In genomic region chr1:212683357-212683722, GRCh38 we compare ENCODE assay signal across 1 cellular context.
TF ChIP-seq lines count a peak whose summit lies in the region.

No MANE protein-coding gene starts in this region.

TF ChIP-seq in K562, 482 proteins besides CTCF, POLR2A, EP300 and RAD21 (continued from another document and continues in another):
- TF ChIP-seq ATF4 (CRISPR knock-in tag; IDR thresholded peaks at IDR 0.05) (peak; percentile 98), ZNF778 (CRISPR knock-in tag; IDR thresholded peaks at IDR 0.05) (no peak), BRD9 (IDR thresholded peaks at IDR 0.05; ENCODE audit: low read depth, partially characterized antibody) (no peak), RBM14 (IDR thresholded peaks at IDR 0.05; ENCODE audit: borderline replicate concordance, insufficient read depth, low read depth, low read length) (no peak), POLR2H (tag; IDR thresholded peaks at IDR 0.05; ENCODE audit: low read depth) (peak; percentile 55; the same call in 1 of the 2 replicates), CEBPG (CRISPR knock-in tag; IDR thresholded peaks at IDR 0.05) (peak; percentile 95), CEBPG (tag; conservative IDR thresholded peaks at IDR 0.05 in 1 of 2, IDR thresholded peaks at IDR 0.05 in 1 of 2) (peak; percentile 64 to 97), NR2C2 (CRISPR knock-in tag; IDR thresholded peaks at IDR 0.05) (no peak), NR2C2 (tag; IDR thresholded peaks at IDR 0.05) (peak; percentile 71; the same call in 1 of the 2 replicates), SIN3A (IDR thresholded peaks at IDR 0.05; ENCODE audit: borderline replicate concordance in 2 of 2, control insufficient read depth in 1 of 2, low read depth in 2 of 2, low read length in 2 of 2) (no peak), TRIM24 (IDR thresholded peaks at IDR 0.05) (peak; percentile 44 to 60; a peak in 2 of 4 replicates), ZBTB9 (CRISPR knock-in tag; IDR thresholded peaks at IDR 0.05) (peak; percentile 78), MAZ (CRISPR knock-in tag; conservative IDR thresholded peaks at IDR 0.05 in 1 of 2, IDR thresholded peaks at IDR 0.05 in 1 of 2) (peak in 1 of 2 experiments; percentile 54; a peak in 3 of 4 replicates), NR2C1 (IDR thresholded peaks at IDR 0.05) (no peak), NR2C1 (tag; IDR thresholded peaks at IDR 0.05) (peak; percentile 45; the same call in 1 of the 2 replicates), GTF2F1 (IDR thresholded peaks at IDR 0.05; ENCODE audit: low read depth, low read length) (no peak), MYC (IDR thresholded peaks at IDR 0.05; ENCODE audit: low read depth, low read length) (peak; percentile 51; the same call in 1 of the 2 replicates), MYC (CRISPR knock-in tag; IDR thresholded peaks at IDR 0.05; ENCODE audit: borderline replicate concordance, low read depth) (no peak), ZBTB40 (IDR thresholded peaks at IDR 0.05) (0 out of 2 replicates have a peak, but pooled peaks have one; percentile 57), ZBTB40 (CRISPR knock-in tag; IDR thresholded peaks at IDR 0.05) (no peak), ZKSCAN8 (CRISPR knock-in tag; IDR thresholded peaks at IDR 0.05) (0 out of 2 replicates have a peak, but pooled peaks have one; percentile 48), POU5F1 (IDR thresholded peaks at IDR 0.05; ENCODE audit: borderline replicate concordance, low read depth, low read length, partially characterized antibody) (no peak), ZSCAN32 (CRISPR knock-in tag; IDR thresholded peaks at IDR 0.05) (peak; percentile 69; the same call in 1 of the 2 replicates), JUN (IDR thresholded peaks at IDR 0.05; ENCODE audit: borderline replicate concordance, low read depth, low read length) (no peak), JUN (CRISPR knock-in tag; IDR thresholded peaks at IDR 0.05; ENCODE audit: borderline replicate concordance) (no peak), RBFOX2 (IDR thresholded peaks at IDR 0.05; ENCODE audit: low read depth, low read length) (peak; percentile 66), KLF6 (CRISPR knock-in tag; IDR thresholded peaks at IDR 0.05; ENCODE audit: borderline replicate concordance) (peak; percentile 54; the same call in 1 of the 2 replicates), CXXC5 (CRISPR knock-in tag; IDR thresholded peaks at IDR 0.05) (peak; percentile 40; the same call in 1 of the 2 replicates), ZNF239 (CRISPR knock-in tag; IDR thresholded peaks at IDR 0.05) (peak; percentile 61), ZNF311 (CRISPR knock-in tag; IDR thresholded peaks at IDR 0.05) (peak; percentile 78), ZNF764 (CRISPR knock-in tag; IDR thresholded peaks at IDR 0.05; ENCODE audit: low read depth) (no peak), SLC30A9 (CRISPR knock-in tag; IDR thresholded peaks at IDR 0.05) (no peak), NCOA2 (IDR thresholded peaks at IDR 0.05; ENCODE audit: partially characterized antibody in 2 of 2) (no peak), ETV6 (IDR thresholded peaks at IDR 0.05; ENCODE audit: borderline replicate concordance in 1 of 2, low read depth in 2 of 2, low read length in 1 of 2) (peak; percentile 55 to 88; a peak in 3 of 4 replicates), ETV6 (CRISPR knock-in tag; IDR thresholded peaks at IDR 0.05; ENCODE audit: borderline replicate concordance) (no peak), LCOR (CRISPR knock-in tag; IDR thresholded peaks at IDR 0.05) (0 out of 2 replicates have a peak, but pooled peaks have one; percentile 40), DMBX1 (CRISPR knock-in tag; IDR thresholded peaks at IDR 0.05; ENCODE audit: borderline replicate concordance) (0 out of 2 replicates have a peak, but pooled peaks have one; percentile 31), GABPA (tag; conservative IDR thresholded peaks at IDR 0.05; ENCODE audit: low read depth) (peak; percentile 87), SMAD4 (CRISPR knock-in tag; conservative IDR thresholded peaks at IDR 0.05) (peak; percentile 69), ZNF584 (CRISPR knock-in tag; IDR thresholded peaks at IDR 0.05; ENCODE audit: low read depth) (peak; percentile 67), ZNF445 (CRISPR knock-in tag; IDR thresholded peaks at IDR 0.05; ENCODE audit: low read depth) (no peak), ZNF79 (CRISPR knock-in tag; IDR thresholded peaks at IDR 0.05; ENCODE audit: low read depth) (peak; percentile 15; the same call in 1 of the 2 replicates), BCOR (IDR thresholded peaks at IDR 0.05) (no peak), TSHZ1 (CRISPR knock-in tag; IDR thresholded peaks at IDR 0.05) (peak; percentile 8; the same call in 1 of the 2 replicates), TAF9B (IDR thresholded peaks at IDR 0.05; ENCODE audit: partially characterized antibody) (no peak), SPI1 (IDR thresholded peaks at IDR 0.05; ENCODE audit: borderline replicate concordance, low read depth, low read length) (peak; percentile 74), ETV5 (CRISPR knock-in tag; IDR thresholded peaks at IDR 0.05; ENCODE audit: low read depth) (0 out of 2 replicates have a peak, but pooled peaks have one; percentile 50)
